Comparison of ENCODE assay signal across 1 cellular context in the genomic region with DNA sequence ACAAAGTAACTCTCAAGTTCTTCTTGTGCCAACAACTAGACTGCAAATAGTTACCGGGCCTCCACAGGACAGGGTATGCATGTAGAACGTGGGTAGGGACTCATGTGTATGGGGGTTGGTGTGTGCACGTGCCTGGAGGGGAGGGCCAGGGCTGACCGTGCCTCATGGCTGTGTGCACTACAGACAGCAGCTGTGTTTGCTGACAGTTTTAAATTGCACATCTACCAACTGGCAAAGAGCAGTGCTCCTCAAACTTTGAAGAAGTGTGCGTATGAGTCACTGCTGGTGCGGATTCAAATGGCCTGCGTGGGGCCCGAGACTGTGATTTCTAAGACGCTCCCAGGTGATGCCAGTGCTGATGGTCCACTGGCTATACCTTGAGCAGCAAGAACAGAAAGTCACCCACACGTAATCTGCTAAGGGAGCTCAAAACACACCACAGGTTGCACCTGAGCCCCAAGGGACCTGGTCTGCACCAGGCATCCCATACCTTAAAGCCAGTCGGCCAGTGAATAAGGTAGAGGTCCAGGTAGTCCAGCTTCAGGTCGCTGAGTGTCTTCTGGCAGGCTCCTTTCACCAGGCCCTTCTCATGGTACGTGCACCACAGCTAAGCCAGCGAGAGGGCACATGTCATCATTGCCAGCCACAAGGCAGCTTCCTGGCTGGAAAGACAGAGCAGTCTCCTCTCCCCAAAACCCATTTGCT.
A peak's percentile ranks its signal among the peaks of the same experiment; 100 is the strongest.
TF ChIP-seq lines count a peak whose summit lies in the region.

No MANE protein-coding gene starts in this region.

TF ChIP-seq in A549, 52 proteins besides CTCF, POLR2A, EP300 and RAD21 (continued from another document):
- 0 out of 2 replicates have a peak, but pooled peaks have one; percentile 39 for TF ChIP-seq GATA3 (IDR thresholded peaks at IDR 0.05; ENCODE audit: borderline replicate concordance)
